In the genomic region with DNA sequence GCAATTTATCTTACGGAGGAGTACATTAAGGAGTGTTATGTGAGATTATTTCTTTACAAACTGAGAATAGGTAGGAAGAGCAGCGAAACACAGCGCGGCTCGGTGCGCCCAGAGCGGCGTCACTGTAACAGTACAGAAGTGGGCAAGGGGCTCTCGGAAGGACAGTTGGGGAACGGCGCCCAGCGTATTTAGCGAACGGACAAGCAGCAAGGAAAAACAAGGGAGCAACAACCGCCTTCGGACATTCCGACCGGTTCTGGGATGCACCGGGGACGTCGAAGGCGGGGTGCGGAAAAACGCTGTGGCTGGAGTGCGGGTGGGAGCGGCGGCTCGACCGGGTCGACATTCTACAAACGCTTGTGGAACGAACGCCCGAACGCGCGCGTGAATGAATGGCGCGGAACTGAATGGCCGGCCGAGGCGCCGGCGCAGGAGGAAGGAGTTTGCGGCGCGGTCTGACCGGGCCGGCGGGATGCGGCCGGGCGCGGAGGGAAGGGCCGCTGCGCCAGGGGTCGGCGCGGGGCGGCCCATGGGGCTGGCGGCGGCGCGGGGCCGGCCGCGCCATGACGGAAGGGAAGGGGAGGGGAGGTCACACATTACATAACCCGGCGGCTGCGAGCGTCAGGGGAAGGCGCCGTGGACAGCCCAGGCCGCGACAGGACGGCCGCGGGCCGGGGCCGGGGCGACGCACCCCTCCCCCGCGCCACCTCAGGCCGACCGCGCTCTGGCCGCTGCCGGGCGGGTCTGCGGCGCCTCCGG, we compare ENCODE assay signal across 8 cellular contexts. TPM values are rescaled to one million over a fixed set of nuclear protein-coding genes. Genes with fewer than 3 reads are reported as not detected.
A peak's percentile ranks its signal among the peaks of the same experiment; 100 is the strongest.
DNase-seq lines count a peak whose midpoint lies in the region; ATAC-seq lines count a peak whose summit lies in the region.

No MANE protein-coding gene starts in this region.

- DNase-seq in SIG-M5 treated with dmso at 0.1 percent for 504 hours (lab: John Stamatoyannopoulos, UW; ENCODE audit: unreplicated experiment): peak; percentile 66
- no peak for DNase-seq in SIG-M5 (lab: John Stamatoyannopoulos, UW)
- DNase-seq in NCI-H460 (ENCODE audit: extremely low read depth, low read depth): peak; percentile 48
- peak; percentile 54 for DNase-seq in activated T-cell treated with anti-CD3 and anti-CD28 coated beads, Interleukin-2, amount 50 U/mL, for 1 hour
- peak; percentile 55 for DNase-seq in stimulated activated naive CD8-positive, alpha-beta T cell treated with anti-CD3 and anti-CD28 coated beads, Interleukin-15, Interleukin-2, amounts not matched to agents 100 U/mL and 50 U/mL, for 24 hours

- H3K9ac ChIP-seq in mucosa of rectum (ENCODE audit: low read depth in 1 of 2, low read length in 2 of 2): peak overlapping the region; percentile 77 to 90

- H3K9me3 ChIP-seq in esophagus (ENCODE audit: control insufficient read depth in 2 of 2, insufficient read depth in 1 of 2, low read depth in 1 of 2, low read length in 1 of 2): no peaks in the 10 kb centered on the region
- no peaks in the 10 kb centered on the region for H3K9me3 ChIP-seq in mucosa of rectum (ENCODE audit: control insufficient read depth in 2 of 2, low read length in 2 of 2)

- peaks cover 0 to 3% of the 10 kb centered on the region in 2 donors for H3K4me1 ChIP-seq in esophagus (ENCODE audit: control insufficient read depth in 2 of 2, insufficient read depth in 2 of 2, low read length in 1 of 2)
- H3K4me1 ChIP-seq in mucosa of rectum (ENCODE audit: control insufficient read depth in 2 of 2, insufficient read depth in 2 of 2, low read length in 2 of 2): peaks cover 3 to 13% of the 10 kb centered on the region in 2 donors

- peak overlapping the region; percentile 97 to 99 for H3K4me3 ChIP-seq in esophagus (ENCODE audit: low read depth in 1 of 2, low read length in 2 of 2)
- peak overlapping the region; percentile 70 to 73 for H3K4me3 ChIP-seq in mucosa of rectum (ENCODE audit: low read length in 2 of 2)

- ATAC-seq in HG02885 (IDR thresholded peaks at IDR 0.05; ENCODE audit: poor library complexity, unreplicated experiment): peak; percentile 38
- peak; percentile 16 for ATAC-seq in stimulated activated naive CD8-positive, alpha-beta T cell treated with anti-CD3 and anti-CD28 coated beads, Interleukin-15, Interleukin-2, amounts not matched to agents 100 U/mL and 50 U/mL, for 24 hours

- WGBS in esophagus, 2 donors: 0 to 1% methylated on average over 54 to 95 of the region's 95 CpGs

- H3K27me3 ChIP-seq in esophagus (ENCODE audit: control insufficient read depth in 1 of 2, insufficient read depth in 2 of 2, low read length in 2 of 2): no peaks in the 10 kb centered on the region
- H3K27me3 ChIP-seq in mucosa of rectum (ENCODE audit: control insufficient read depth in 2 of 2, insufficient read depth in 2 of 2, low read length in 2 of 2): no peaks in the 10 kb centered on the region

- H3K27ac ChIP-seq in esophagus (ENCODE audit: low read depth in 2 of 2, low read length in 1 of 2) (peak overlapping the region; percentile 97 to 98), mucosa of rectum (ENCODE audit: low read depth in 2 of 2, low read length in 2 of 2) (peak overlapping the region; percentile 93 to 94)

- H3K36me3 ChIP-seq in esophagus (ENCODE audit: control insufficient read depth in 2 of 2, insufficient read depth in 2 of 2, low read length in 1 of 2) (no peaks in the 10 kb centered on the region), mucosa of rectum (ENCODE audit: control insufficient read depth in 2 of 2, insufficient read depth in 2 of 2, low read length in 2 of 2) (no peaks in the 10 kb centered on the region)

RNA-seq across cellular contexts. Expression of a gene that starts 0.6 kb away (rescaled TPM):
- total RNA-seq in NCI-H460 (2014; rRNA removed; shearing (Covaris generic)): 25.4 and 25.6 TPM in 2 replicates
- 69.0 and 111 TPM in 2 replicates for polyA plus RNA-seq in NCI-H460 (2014; cell fraction: nucleus; rRNA removed)
- polyA plus RNA-seq in esophagus: 10 to 100 TPM; 16.2 to 20.3 TPM
